In genomic region chr19:18919895-18920204, GRCh38 we compare ENCODE assay signal across 8 cellular contexts. TPM values are rescaled to one million over a fixed set of nuclear protein-coding genes. Genes with fewer than 3 reads are reported as not detected.
DNase-seq lines count a peak whose midpoint lies in the region; ATAC-seq, FAIRE-seq and TF ChIP-seq lines count a peak whose summit lies in the region.

No MANE protein-coding gene starts in this region.

- H3F3A ChIP-seq in DOHH2 (ENCODE audit: control insufficient read depth, insufficient read depth) (no peaks in the 10 kb centered on the region), PC-3 (ENCODE audit: low read length, unreplicated experiment) (no peaks in the 10 kb centered on the region)

- H3K9me2 ChIP-seq in DOHH2 (replicated peaks; ENCODE audit: control insufficient read depth, low read length) (no peaks in the 10 kb centered on the region), PC-3 (replicated peaks; ENCODE audit: low read length) (no peaks in the 10 kb centered on the region)

- ATAC-seq in PC-3 (no peak), pancreas (peak in 1 of 4 donors; percentile 2), HG03039 (IDR thresholded peaks at IDR 0.05; ENCODE audit: unreplicated experiment) (no peak), GM21576 (IDR thresholded peaks at IDR 0.05; ENCODE audit: unreplicated experiment) (no peak)

- H3K27me3 ChIP-seq in DOHH2 (ENCODE audit: control insufficient read depth, low read length) (no peaks in the 10 kb centered on the region), PC-3 (ENCODE audit: low read length) (no peaks in the 10 kb centered on the region), pancreas (no peaks in the 10 kb centered on the region)

- no peaks in the 10 kb centered on the region for H3K9me3 ChIP-seq in DOHH2 (ENCODE audit: control insufficient read depth, insufficient read depth, low read length)
- no peaks in the 10 kb centered on the region for H3K9me3 ChIP-seq in PC-3 (ENCODE audit: low read length)
- no peaks in the 10 kb centered on the region for H3K9me3 ChIP-seq in pancreas

- TF ChIP-seq CTCF in DOHH2 (IDR thresholded peaks at IDR 0.05; ENCODE audit: low read depth, low read length, poor library complexity, severe bottlenecking) (no peak), PC-3 (conservative IDR thresholded peaks at IDR 0.05; ENCODE audit: low read depth, low read length) (no peak), epithelial cell of proximal tubule (conservative IDR thresholded peaks at IDR 0.05; ENCODE audit: low read depth, low read length) (no peak), pancreas (IDR thresholded peaks at IDR 0.05) (no peak)

- POLR2A ChIA-PET in PC-3 (lab: Charles Lee; ENCODE audit: unreplicated experiment): interaction anchor here (0.6 to 1.2 kb wide), 4 partner anchors 49 to 67 kb away, joined by 3 to 20 read pairs (median 6); no protein-coding TSS in a partner anchor

- peak overlapping the region; percentile 90 for H3K9ac ChIP-seq in PC-3 (ENCODE audit: low read length)

- CTCF ChIA-PET in PC-3 (lab: Charles Lee): interaction anchor here (2.3 kb wide), 1 partner anchor 67 kb away, joined by 12 read pairs; no protein-coding TSS in a partner anchor

- intact Hi-C loops in PC-3 (cut with micrococcal nuclease): no loop called here
- intact Hi-C loops in pancreas (cut with DNase I): no loop called here

- H4K20me1 ChIP-seq in DOHH2 (ENCODE audit: control insufficient read depth, insufficient read depth, low read depth, low read length): 0 out of 2 replicates have a peak, but pooled peaks cover 6% of the 10 kb centered on the region
- no peaks in the 10 kb centered on the region for H4K20me1 ChIP-seq in PC-3 (ENCODE audit: low read length)

- peak overlapping the region; percentile 58 for H2AFZ ChIP-seq in PC-3 (ENCODE audit: low read length)

- FAIRE-seq in pancreas (lab: Jason Lieb, UNC): no peak

- H3K27ac ChIP-seq in DOHH2 (ENCODE audit: low read depth, low read length): no peak overlapping the region
- H3K27ac ChIP-seq in PC-3 (ENCODE audit: low read length): no peak overlapping the region; the same call in 1 of the 2 replicates
- peak overlapping the region in 3 of 4 donors; percentile 20 to 60 (median 57) for H3K27ac ChIP-seq in pancreas

- H3K4me3 ChIP-seq in DOHH2 (ENCODE audit: low read length) (peak overlapping the region; percentile 98), PC-3 (ENCODE audit: low read length) (peak overlapping the region; percentile 97), epithelial cell of proximal tubule (ENCODE audit: low read depth, low read length) (peak overlapping the region; percentile 86), pancreas (peak overlapping the region; percentile 77 to 100 (median 94))

- H3K79me2 ChIP-seq in DOHH2 (ENCODE audit: control insufficient read depth, low read length) (peaks cover 66% of the 10 kb centered on the region), PC-3 (ENCODE audit: low read length) (peaks cover 63% of the 10 kb centered on the region)

- H3K4me1 ChIP-seq in DOHH2 (ENCODE audit: control insufficient read depth, low read length) (peaks cover 17% of the 10 kb centered on the region), PC-3 (ENCODE audit: insufficient read depth, low read length) (peaks cover 16% of the 10 kb centered on the region), pancreas (peaks cover 6 to 23% (median 9%) of the 10 kb centered on the region in 3 donors)

- DNase-seq in PC-3 (no peak), epithelial cell of proximal tubule (ENCODE audit: low read depth) (no peak), pancreas (no peak), HuH-7 (ENCODE audit: low spot score) (no peak), OCI-M1 (lab: John Stamatoyannopoulos, UW) (no peak)

- H3K36me3 ChIP-seq in DOHH2 (ENCODE audit: control insufficient read depth, low read length) (peaks cover 59% of the 10 kb centered on the region), PC-3 (ENCODE audit: low read depth, low read length) (peaks cover 31% of the 10 kb centered on the region), pancreas (peaks cover 2 to 25% (median 8%) of the 10 kb centered on the region in 3 donors)

- TSS peak; percentile 83 for BruUV-seq in PC-3 (replicated peaks; lab: Mats Ljungman, UMichigan)

- 0 to 1% methylated on average over 15 of the region's 15 CpGs for WGBS in pancreas, 2 donors

- H3K4me2 ChIP-seq in DOHH2 (ENCODE audit: low read length) (peak overlapping the region; percentile 90), PC-3 (ENCODE audit: low read length) (peak overlapping the region; percentile 96)

RNA-seq across cellular contexts. Expression of gene DDX49, which starts 0.3 kb away (rescaled TPM):
- total RNA-seq in PC-3 (2014; rRNA removed) (120 and 145 TPM in 2 replicates), epithelial cell of proximal tubule (48.6 and 58.5 TPM in 2 replicates), pancreas (10 to 100 TPM; 17.5 to 30.9 (median 24.0) TPM)
- polyA plus RNA-seq in pancreas: 10 to 100 TPM; 40.3 to 42.2 TPM

RNA-seq across cellular contexts. Expression of gene COPE, which starts 0.7 kb away (rescaled TPM):
- total RNA-seq in PC-3 (2014; rRNA removed) (408 and 410 TPM in 2 replicates), epithelial cell of proximal tubule (312 and 318 TPM in 2 replicates), pancreas (100 to 1,000 TPM in 1 of 6 donors, 10 to 100 TPM in 5; 58.2 to 107 (median 91.2) TPM)
- polyA plus RNA-seq in pancreas: 100 to 1,000 TPM; 152 to 200 TPM

RNA-seq across cellular contexts. Expression of gene HOMER3, which starts 21.2 kb away (rescaled TPM):
- total RNA-seq in PC-3 (2014; rRNA removed) (118 and 143 TPM in 2 replicates), epithelial cell of proximal tubule (85.9 and 106 TPM in 2 replicates), pancreas (10 to 100 TPM in 1 of 6 donors, 1 to 10 TPM in 5; 3.7 to 15.2 (median 5.3) TPM)
- 10 to 100 TPM; 19.4 to 24.8 TPM for polyA plus RNA-seq in pancreas

RNA-seq across cellular contexts. Expression of gene CERS1, which starts 23.9 kb away (rescaled TPM):
- total RNA-seq in PC-3 (2014; rRNA removed) (0.95 and 3.3 TPM in 2 replicates), epithelial cell of proximal tubule (0.87 and 2.0 TPM in 2 replicates), pancreas (under 1 TPM; 0.16 to 0.75 (median 0.33) TPM)
- 1 to 10 TPM; 1.7 to 8.3 TPM for polyA plus RNA-seq in pancreas

Comparison
In these comparisons a context has a peak if more than half of its experiments do, and no peak if none do; other contexts are left out.
1. H3K27ac ChIP-seq: peak in pancreas (3 of 4); none in DOHH2 (single experiment) and PC-3 (single experiment).
2. Peak in every context shown above with its lines, with median percentiles within 50 percentile points of each other: H3K4me3 ChIP-seq.